In the genomic region with DNA sequence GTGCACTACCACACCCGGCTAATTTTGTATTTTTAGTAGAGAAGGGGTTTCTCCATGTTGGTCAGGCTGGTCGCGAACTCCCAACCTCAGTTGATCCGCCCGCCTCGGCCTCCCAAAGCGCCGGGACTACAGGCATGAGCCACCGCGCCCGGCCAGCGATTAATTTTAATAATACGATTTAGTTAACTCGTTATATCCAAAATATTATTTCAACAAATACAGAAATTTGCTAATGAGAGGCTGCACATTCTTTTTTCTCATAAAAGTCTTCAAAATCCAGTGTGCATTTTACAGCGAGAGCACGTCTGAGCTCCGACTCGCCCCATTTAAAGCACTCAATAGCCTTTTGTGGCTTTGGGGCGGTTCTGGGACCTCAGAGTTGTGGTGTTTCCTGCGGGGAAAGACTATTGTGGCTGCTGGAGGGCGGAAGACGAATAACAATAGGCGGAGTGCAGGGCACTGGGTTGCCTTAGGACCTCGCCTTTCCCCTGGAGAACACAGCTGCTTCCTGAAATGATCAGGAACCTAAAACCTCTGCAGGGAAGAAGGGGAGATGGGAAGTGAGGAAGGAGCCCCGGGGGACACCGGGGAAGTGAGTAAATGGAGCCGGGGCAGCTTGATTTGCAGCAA, we compare ENCODE assay signal across 1 cellular context.
TF ChIP-seq lines count a peak whose summit lies in the region.

No MANE protein-coding gene starts in this region.

TF ChIP-seq in WTC11, 78 proteins besides CTCF, POLR2A, EP300 and RAD21 (continued from another document):
- TF ChIP-seq, protein P1, sequence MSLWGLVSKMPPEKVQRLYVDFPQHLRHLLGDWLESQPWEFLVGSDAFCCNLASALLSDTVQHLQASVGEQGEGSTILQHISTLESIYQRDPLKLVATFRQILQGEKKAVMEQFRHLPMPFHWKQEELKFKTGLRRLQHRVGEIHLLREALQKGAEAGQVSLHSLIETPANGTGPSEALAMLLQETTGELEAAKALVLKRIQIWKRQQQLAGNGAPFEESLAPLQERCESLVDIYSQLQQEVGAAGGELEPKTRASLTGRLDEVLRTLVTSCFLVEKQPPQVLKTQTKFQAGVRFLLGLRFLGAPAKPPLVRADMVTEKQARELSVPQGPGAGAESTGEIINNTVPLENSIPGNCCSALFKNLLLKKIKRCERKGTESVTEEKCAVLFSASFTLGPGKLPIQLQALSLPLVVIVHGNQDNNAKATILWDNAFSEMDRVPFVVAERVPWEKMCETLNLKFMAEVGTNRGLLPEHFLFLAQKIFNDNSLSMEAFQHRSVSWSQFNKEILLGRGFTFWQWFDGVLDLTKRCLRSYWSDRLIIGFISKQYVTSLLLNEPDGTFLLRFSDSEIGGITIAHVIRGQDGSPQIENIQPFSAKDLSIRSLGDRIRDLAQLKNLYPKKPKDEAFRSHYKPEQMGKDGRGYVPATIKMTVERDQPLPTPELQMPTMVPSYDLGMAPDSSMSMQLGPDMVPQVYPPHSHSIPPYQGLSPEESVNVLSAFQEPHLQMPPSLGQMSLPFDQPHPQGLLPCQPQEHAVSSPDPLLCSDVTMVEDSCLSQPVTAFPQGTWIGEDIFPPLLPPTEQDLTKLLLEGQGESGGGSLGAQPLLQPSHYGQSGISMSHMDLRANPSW (CRISPR knock-in tag; conservative IDR thresholded peaks at IDR 0.05; ENCODE audit: low read depth): no peak
- no peak for TF ChIP-seq NR1H2 (CRISPR knock-in tag; IDR thresholded peaks at IDR 0.05)
- TF ChIP-seq SP1 (CRISPR knock-in tag; conservative IDR thresholded peaks at IDR 0.05): peak; percentile 47; the same call in 1 of the 2 replicates
- TF ChIP-seq, protein P2, sequence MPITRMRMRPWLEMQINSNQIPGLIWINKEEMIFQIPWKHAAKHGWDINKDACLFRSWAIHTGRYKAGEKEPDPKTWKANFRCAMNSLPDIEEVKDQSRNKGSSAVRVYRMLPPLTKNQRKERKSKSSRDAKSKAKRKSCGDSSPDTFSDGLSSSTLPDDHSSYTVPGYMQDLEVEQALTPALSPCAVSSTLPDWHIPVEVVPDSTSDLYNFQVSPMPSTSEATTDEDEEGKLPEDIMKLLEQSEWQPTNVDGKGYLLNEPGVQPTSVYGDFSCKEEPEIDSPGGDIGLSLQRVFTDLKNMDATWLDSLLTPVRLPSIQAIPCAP (CRISPR knock-in tag; IDR thresholded peaks at IDR 0.05): no peak
- peak; percentile 37; the same call in 1 of the 2 replicates for TF ChIP-seq FOXK1 (CRISPR knock-in tag; IDR thresholded peaks at IDR 0.05)
- TF ChIP-seq, protein P3, sequence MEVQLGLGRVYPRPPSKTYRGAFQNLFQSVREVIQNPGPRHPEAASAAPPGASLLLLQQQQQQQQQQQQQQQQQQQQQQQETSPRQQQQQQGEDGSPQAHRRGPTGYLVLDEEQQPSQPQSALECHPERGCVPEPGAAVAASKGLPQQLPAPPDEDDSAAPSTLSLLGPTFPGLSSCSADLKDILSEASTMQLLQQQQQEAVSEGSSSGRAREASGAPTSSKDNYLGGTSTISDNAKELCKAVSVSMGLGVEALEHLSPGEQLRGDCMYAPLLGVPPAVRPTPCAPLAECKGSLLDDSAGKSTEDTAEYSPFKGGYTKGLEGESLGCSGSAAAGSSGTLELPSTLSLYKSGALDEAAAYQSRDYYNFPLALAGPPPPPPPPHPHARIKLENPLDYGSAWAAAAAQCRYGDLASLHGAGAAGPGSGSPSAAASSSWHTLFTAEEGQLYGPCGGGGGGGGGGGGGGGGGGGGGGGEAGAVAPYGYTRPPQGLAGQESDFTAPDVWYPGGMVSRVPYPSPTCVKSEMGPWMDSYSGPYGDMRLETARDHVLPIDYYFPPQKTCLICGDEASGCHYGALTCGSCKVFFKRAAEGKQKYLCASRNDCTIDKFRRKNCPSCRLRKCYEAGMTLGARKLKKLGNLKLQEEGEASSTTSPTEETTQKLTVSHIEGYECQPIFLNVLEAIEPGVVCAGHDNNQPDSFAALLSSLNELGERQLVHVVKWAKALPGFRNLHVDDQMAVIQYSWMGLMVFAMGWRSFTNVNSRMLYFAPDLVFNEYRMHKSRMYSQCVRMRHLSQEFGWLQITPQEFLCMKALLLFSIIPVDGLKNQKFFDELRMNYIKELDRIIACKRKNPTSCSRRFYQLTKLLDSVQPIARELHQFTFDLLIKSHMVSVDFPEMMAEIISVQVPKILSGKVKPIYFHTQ (CRISPR knock-in tag; IDR thresholded peaks at IDR 0.05): no peak
- TF ChIP-seq, protein P4, sequence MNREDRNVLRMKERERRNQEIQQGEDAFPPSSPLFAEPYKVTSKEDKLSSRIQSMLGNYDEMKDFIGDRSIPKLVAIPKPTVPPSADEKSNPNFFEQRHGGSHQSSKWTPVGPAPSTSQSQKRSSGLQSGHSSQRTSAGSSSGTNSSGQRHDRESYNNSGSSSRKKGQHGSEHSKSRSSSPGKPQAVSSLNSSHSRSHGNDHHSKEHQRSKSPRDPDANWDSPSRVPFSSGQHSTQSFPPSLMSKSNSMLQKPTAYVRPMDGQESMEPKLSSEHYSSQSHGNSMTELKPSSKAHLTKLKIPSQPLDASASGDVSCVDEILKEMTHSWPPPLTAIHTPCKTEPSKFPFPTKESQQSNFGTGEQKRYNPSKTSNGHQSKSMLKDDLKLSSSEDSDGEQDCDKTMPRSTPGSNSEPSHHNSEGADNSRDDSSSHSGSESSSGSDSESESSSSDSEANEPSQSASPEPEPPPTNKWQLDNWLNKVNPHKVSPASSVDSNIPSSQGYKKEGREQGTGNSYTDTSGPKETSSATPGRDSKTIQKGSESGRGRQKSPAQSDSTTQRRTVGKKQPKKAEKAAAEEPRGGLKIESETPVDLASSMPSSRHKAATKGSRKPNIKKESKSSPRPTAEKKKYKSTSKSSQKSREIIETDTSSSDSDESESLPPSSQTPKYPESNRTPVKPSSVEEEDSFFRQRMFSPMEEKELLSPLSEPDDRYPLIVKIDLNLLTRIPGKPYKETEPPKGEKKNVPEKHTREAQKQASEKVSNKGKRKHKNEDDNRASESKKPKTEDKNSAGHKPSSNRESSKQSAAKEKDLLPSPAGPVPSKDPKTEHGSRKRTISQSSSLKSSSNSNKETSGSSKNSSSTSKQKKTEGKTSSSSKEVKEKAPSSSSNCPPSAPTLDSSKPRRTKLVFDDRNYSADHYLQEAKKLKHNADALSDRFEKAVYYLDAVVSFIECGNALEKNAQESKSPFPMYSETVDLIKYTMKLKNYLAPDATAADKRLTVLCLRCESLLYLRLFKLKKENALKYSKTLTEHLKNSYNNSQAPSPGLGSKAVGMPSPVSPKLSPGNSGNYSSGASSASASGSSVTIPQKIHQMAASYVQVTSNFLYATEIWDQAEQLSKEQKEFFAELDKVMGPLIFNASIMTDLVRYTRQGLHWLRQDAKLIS (CRISPR knock-in tag; IDR thresholded peaks at IDR 0.05; ENCODE audit: borderline replicate concordance): no peak
- TF ChIP-seq ZNF232 (CRISPR knock-in tag; IDR thresholded peaks at IDR 0.05): no peak
- TF ChIP-seq, protein P5, sequence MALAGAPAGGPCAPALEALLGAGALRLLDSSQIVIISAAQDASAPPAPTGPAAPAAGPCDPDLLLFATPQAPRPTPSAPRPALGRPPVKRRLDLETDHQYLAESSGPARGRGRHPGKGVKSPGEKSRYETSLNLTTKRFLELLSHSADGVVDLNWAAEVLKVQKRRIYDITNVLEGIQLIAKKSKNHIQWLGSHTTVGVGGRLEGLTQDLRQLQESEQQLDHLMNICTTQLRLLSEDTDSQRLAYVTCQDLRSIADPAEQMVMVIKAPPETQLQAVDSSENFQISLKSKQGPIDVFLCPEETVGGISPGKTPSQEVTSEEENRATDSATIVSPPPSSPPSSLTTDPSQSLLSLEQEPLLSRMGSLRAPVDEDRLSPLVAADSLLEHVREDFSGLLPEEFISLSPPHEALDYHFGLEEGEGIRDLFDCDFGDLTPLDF (CRISPR knock-in tag; IDR thresholded peaks at IDR 0.05): no peak
